In genomic region chr12:51917746-51918453, GRCh38 we compare ENCODE assay signal across 1 cellular context.
TF ChIP-seq lines count a peak whose summit lies in the region.

No MANE protein-coding gene starts in this region.

TF ChIP-seq in K562, 482 proteins besides CTCF, POLR2A, EP300 and RAD21 (continued from another document and continues in another):
- TF ChIP-seq ZNF639 (CRISPR knock-in tag; conservative IDR thresholded peaks at IDR 0.05 in 1 of 2, IDR thresholded peaks at IDR 0.05 in 1 of 2) (0 out of 4 replicates have a peak, but pooled peaks of 1 of the 2 experiments have one; percentile 61), MCM7 (IDR thresholded peaks at IDR 0.05) (no peak), KAT7 (CRISPR knock-in tag; IDR thresholded peaks at IDR 0.05; ENCODE audit: borderline replicate concordance) (no peak), RFX1 (IDR thresholded peaks at IDR 0.05) (no peak), SP1 (CRISPR knock-in tag; IDR thresholded peaks at IDR 0.05) (no peak), ZBTB2 (IDR thresholded peaks at IDR 0.05) (no peak), TFAP4 (CRISPR knock-in tag; IDR thresholded peaks at IDR 0.05; ENCODE audit: borderline replicate concordance) (peak; percentile 97), HOXB6 (CRISPR knock-in tag; IDR thresholded peaks at IDR 0.05; ENCODE audit: borderline replicate concordance) (no peak), ZNF79 (CRISPR knock-in tag; IDR thresholded peaks at IDR 0.05; ENCODE audit: low read depth) (no peak), ZNF507 (tag; conservative IDR thresholded peaks at IDR 0.05) (no peak), ZNF717 (CRISPR knock-in tag; IDR thresholded peaks at IDR 0.05) (no peak), ZKSCAN1 (IDR thresholded peaks at IDR 0.05; ENCODE audit: low read depth, low read length) (peak; percentile 65), RBM15 (IDR thresholded peaks at IDR 0.05; ENCODE audit: insufficient read depth, low read length) (no peak), GTF2B (IDR thresholded peaks at IDR 0.05; ENCODE audit: extremely low read depth, insufficient read length) (no peak), TBL1XR1 (IDR thresholded peaks at IDR 0.05; ENCODE audit: low read length in 2 of 2) (peak in 1 of 2 experiments; percentile 58; a peak in 1 of 4 replicates), POLR3G (IDR thresholded peaks at IDR 0.05; ENCODE audit: extremely low read depth, insufficient read length, insufficient replicate concordance) (no peak), PATZ1 (CRISPR knock-in tag; IDR thresholded peaks at IDR 0.05; ENCODE audit: borderline replicate concordance) (no peak), MTA3 (IDR thresholded peaks at IDR 0.05; ENCODE audit: borderline replicate concordance) (peak; percentile 71; the same call in 1 of the 2 replicates), ZNF347 (CRISPR knock-in tag; IDR thresholded peaks at IDR 0.05; ENCODE audit: low read depth) (no peak), ELK1 (CRISPR knock-in tag; IDR thresholded peaks at IDR 0.05) (no peak), CREB5 (CRISPR knock-in tag; IDR thresholded peaks at IDR 0.05) (no peak), ZNF764 (CRISPR knock-in tag; IDR thresholded peaks at IDR 0.05; ENCODE audit: low read depth) (no peak), MXI1 (IDR thresholded peaks at IDR 0.05; ENCODE audit: low read depth, low read length) (no peak), ZFP91 (CRISPR knock-in tag; IDR thresholded peaks at IDR 0.05) (no peak), ARHGAP35 (IDR thresholded peaks at IDR 0.05; ENCODE audit: partially characterized antibody) (no peak), SOX6 (IDR thresholded peaks at IDR 0.05) (peak; percentile 83), LARP7 (IDR thresholded peaks at IDR 0.05) (no peak), TGIF2 (CRISPR knock-in tag; IDR thresholded peaks at IDR 0.05) (no peak), ZNF263 (CRISPR knock-in tag; IDR thresholded peaks at IDR 0.05; ENCODE audit: borderline replicate concordance) (peak; percentile 43; the same call in 1 of the 2 replicates), CAMTA2 (CRISPR knock-in tag; conservative IDR thresholded peaks at IDR 0.05) (no peak), ZNF280A (IDR thresholded peaks at IDR 0.05; ENCODE audit: low read depth, partially characterized antibody) (no peak), ZNF134 (CRISPR knock-in tag; conservative IDR thresholded peaks at IDR 0.05) (no peak), CUX1 (CRISPR knock-in tag; IDR thresholded peaks at IDR 0.05) (0 out of 2 replicates have a peak, but pooled peaks have one; percentile 21), PBX2 (CRISPR knock-in tag; IDR thresholded peaks at IDR 0.05; ENCODE audit: low read depth) (no peak), PBX2 (tag; conservative IDR thresholded peaks at IDR 0.05; ENCODE audit: low read depth) (0 out of 2 replicates have a peak, but pooled peaks have one; percentile 12), ARNT (IDR thresholded peaks at IDR 0.05) (no peak), NONO (IDR thresholded peaks at IDR 0.05; ENCODE audit: low read depth in 2 of 2, low read length in 1 of 2) (no peak), ERF (CRISPR knock-in tag; IDR thresholded peaks at IDR 0.05) (no peak), RCOR1 (IDR thresholded peaks at IDR 0.05; ENCODE audit: borderline replicate concordance in 1 of 2, low read depth in 2 of 2, low read length in 2 of 2) (peak; percentile 98 to 100), TBP (optimal IDR thresholded peaks at IDR 0.05; ENCODE audit: low read depth, low read length) (no peak), ZNF184 (CRISPR knock-in tag; IDR thresholded peaks at IDR 0.05) (no peak), MEF2D (tag; conservative IDR thresholded peaks at IDR 0.05; ENCODE audit: low read depth) (no peak), TRIM24 (IDR thresholded peaks at IDR 0.05) (peak; percentile 82)
